In genomic region chr2:68251855-68252406, GRCh38 we compare ENCODE assay signal across 1 cellular context.
TF ChIP-seq lines count a peak whose summit lies in the region.

No MANE protein-coding gene starts in this region.

TF ChIP-seq in HepG2, 621 proteins besides CTCF, POLR2A, EP300 and RAD21 (continued from another document):
- TF ChIP-seq ZNF512B (CRISPR knock-in tag; IDR thresholded peaks at IDR 0.05; ENCODE audit: borderline replicate concordance) = no peak
- 0 out of 2 replicates have a peak, but pooled peaks have one; percentile 21 for TF ChIP-seq ZMAT3 (CRISPR knock-in tag; conservative IDR thresholded peaks at IDR 0.05)
- TF ChIP-seq PCBP1 (IDR thresholded peaks at IDR 0.05; ENCODE audit: borderline replicate concordance, low read depth, low read length) = 0 out of 2 replicates have a peak, but pooled peaks have one; percentile 16
- 0 out of 2 replicates have a peak, but pooled peaks have one; percentile 2 for TF ChIP-seq TFDP2 (CRISPR knock-in tag; IDR thresholded peaks at IDR 0.05)
- 0 out of 2 replicates have a peak, but pooled peaks have one; percentile 19 for TF ChIP-seq ZC3H13 (CRISPR knock-in tag; IDR thresholded peaks at IDR 0.05)
- TF ChIP-seq ZBTB42 (CRISPR knock-in tag; IDR thresholded peaks at IDR 0.05) = no peak
- TF ChIP-seq REL (CRISPR knock-in tag; conservative IDR thresholded peaks at IDR 0.05) = 0 out of 2 replicates have a peak, but pooled peaks have one; percentile 46
- peak; percentile 10; the same call in 1 of the 2 replicates for TF ChIP-seq ZNF777 (CRISPR knock-in tag; IDR thresholded peaks at IDR 0.05)
- no peak; the same call in 1 of the 2 replicates for TF ChIP-seq ZNF691 (CRISPR knock-in tag; IDR thresholded peaks at IDR 0.05; ENCODE audit: borderline replicate concordance, low read depth)
- TF ChIP-seq, protein P1, sequence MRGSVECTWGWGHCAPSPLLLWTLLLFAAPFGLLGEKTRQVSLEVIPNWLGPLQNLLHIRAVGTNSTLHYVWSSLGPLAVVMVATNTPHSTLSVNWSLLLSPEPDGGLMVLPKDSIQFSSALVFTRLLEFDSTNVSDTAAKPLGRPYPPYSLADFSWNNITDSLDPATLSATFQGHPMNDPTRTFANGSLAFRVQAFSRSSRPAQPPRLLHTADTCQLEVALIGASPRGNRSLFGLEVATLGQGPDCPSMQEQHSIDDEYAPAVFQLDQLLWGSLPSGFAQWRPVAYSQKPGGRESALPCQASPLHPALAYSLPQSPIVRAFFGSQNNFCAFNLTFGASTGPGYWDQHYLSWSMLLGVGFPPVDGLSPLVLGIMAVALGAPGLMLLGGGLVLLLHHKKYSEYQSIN (CRISPR knock-in tag; IDR thresholded peaks at IDR 0.05; ENCODE audit: borderline replicate concordance) = no peak
- 0 out of 2 replicates have a peak, but pooled peaks have one; percentile 8 for TF ChIP-seq SALL1 (CRISPR knock-in tag; IDR thresholded peaks at IDR 0.05)
- peak; percentile 51; the same call in 1 of the 2 replicates for TF ChIP-seq PHF8 (CRISPR knock-in tag; IDR thresholded peaks at IDR 0.05)
- TF ChIP-seq ZC3H4 (CRISPR knock-in tag; IDR thresholded peaks at IDR 0.05; ENCODE audit: borderline replicate concordance) = no peak
- no peak; the same call in 1 of the 2 replicates for TF ChIP-seq BORCS8-MEF2B (CRISPR knock-in tag; IDR thresholded peaks at IDR 0.05)
- no peak for TF ChIP-seq ARID2 (CRISPR knock-in tag; IDR thresholded peaks at IDR 0.05; ENCODE audit: borderline replicate concordance)
- TF ChIP-seq ZNF580 (CRISPR knock-in tag; IDR thresholded peaks at IDR 0.05; ENCODE audit: borderline replicate concordance, low read depth) = 0 out of 2 replicates have a peak, but pooled peaks have one; percentile 9
- no peak for TF ChIP-seq ZSCAN29 (CRISPR knock-in tag; conservative IDR thresholded peaks at IDR 0.05)
- peak; percentile 27; the same call in 1 of the 2 replicates for TF ChIP-seq RBFOX2 (IDR thresholded peaks at IDR 0.05; ENCODE audit: low read depth, low read length)
- 0 out of 2 replicates have a peak, but pooled peaks have one; percentile 2 for TF ChIP-seq KLF9 (CRISPR knock-in tag; IDR thresholded peaks at IDR 0.05; ENCODE audit: low read depth)
- TF ChIP-seq ZNF235 (CRISPR knock-in tag; IDR thresholded peaks at IDR 0.05; ENCODE audit: borderline replicate concordance) = 0 out of 2 replicates have a peak, but pooled peaks have one; percentile 6
- peak; percentile 4 for TF ChIP-seq SKI (IDR thresholded peaks at IDR 0.05; ENCODE audit: partially characterized antibody)
- TF ChIP-seq ZNF101 (CRISPR knock-in tag; IDR thresholded peaks at IDR 0.05; ENCODE audit: borderline replicate concordance, low read depth) = no peak
- peak; percentile 53 for TF ChIP-seq YY1 (IDR thresholded peaks at IDR 0.05; ENCODE audit: insufficient read depth, insufficient replicate concordance, low read depth, low read length)
- TF ChIP-seq, protein P2, sequence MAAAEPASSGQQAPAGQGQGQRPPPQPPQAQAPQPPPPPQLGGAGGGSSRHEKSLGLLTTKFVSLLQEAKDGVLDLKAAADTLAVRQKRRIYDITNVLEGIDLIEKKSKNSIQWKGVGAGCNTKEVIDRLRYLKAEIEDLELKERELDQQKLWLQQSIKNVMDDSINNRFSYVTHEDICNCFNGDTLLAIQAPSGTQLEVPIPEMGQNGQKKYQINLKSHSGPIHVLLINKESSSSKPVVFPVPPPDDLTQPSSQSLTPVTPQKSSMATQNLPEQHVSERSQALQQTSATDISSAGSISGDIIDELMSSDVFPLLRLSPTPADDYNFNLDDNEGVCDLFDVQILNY (CRISPR knock-in tag; conservative IDR thresholded peaks at IDR 0.05) = no peak
- TF ChIP-seq PAX8 (CRISPR knock-in tag; IDR thresholded peaks at IDR 0.05; ENCODE audit: borderline replicate concordance) = peak; percentile 71; the same call in 1 of the 2 replicates
- TF ChIP-seq HCFC1 (IDR thresholded peaks at IDR 0.05; ENCODE audit: low read depth, low read length) = no peak
- 0 out of 2 replicates have a peak, but pooled peaks have one; percentile 0 for TF ChIP-seq GZF1 (CRISPR knock-in tag; IDR thresholded peaks at IDR 0.05)
- no peak for TF ChIP-seq ZNF432 (CRISPR knock-in tag; IDR thresholded peaks at IDR 0.05; ENCODE audit: borderline replicate concordance)
- TF ChIP-seq ZNF558 (CRISPR knock-in tag; IDR thresholded peaks at IDR 0.05; ENCODE audit: borderline replicate concordance) = 0 out of 2 replicates have a peak, but pooled peaks have one; percentile 9
- no peak for TF ChIP-seq NR2F6 (IDR thresholded peaks at IDR 0.05)
- no peak for TF ChIP-seq NR2F6 (CRISPR knock-in tag; IDR thresholded peaks at IDR 0.05)
- 0 out of 2 replicates have a peak, but pooled peaks have one; percentile 16 for TF ChIP-seq ZNF615 (CRISPR knock-in tag; IDR thresholded peaks at IDR 0.05; ENCODE audit: borderline replicate concordance)
- TF ChIP-seq ZNF563 (CRISPR knock-in tag; IDR thresholded peaks at IDR 0.05) = peak; percentile 22; the same call in 1 of the 2 replicates
- no peak for TF ChIP-seq ZNF263 (CRISPR knock-in tag; IDR thresholded peaks at IDR 0.05)
- 0 out of 2 replicates have a peak, but pooled peaks have one; percentile 6 for TF ChIP-seq ZNF639 (CRISPR knock-in tag; conservative IDR thresholded peaks at IDR 0.05)
- TF ChIP-seq ZNF609 (CRISPR knock-in tag; IDR thresholded peaks at IDR 0.05; ENCODE audit: borderline replicate concordance) = 0 out of 2 replicates have a peak, but pooled peaks have one; percentile 2
- no peak for TF ChIP-seq ZFP90 (CRISPR knock-in tag; IDR thresholded peaks at IDR 0.05; ENCODE audit: borderline replicate concordance)
